ENCODE assay signal across 26 cellular contexts in the genomic region with DNA sequence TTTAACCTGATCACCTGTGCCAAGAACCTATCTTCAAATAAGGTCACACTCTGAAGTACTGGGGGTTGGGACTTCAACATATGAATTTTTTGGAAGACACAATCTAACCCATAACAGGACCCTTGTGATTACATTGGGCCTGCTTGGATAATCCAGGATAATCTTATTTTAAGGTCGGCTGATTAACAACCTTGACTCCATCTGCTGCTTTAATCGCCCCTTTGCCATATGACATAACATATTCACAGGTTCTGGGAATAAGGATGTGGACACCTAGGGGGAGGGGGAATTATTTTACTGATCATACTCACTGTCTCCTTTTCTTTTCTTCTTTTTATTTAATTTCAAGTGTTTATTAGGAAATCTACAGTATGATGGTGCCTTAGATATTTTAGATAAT.
"Had no signal": no experiment of that assay in that cellular context is flagged by ENCODE, and none has a peak within 500 bp of the region (broad histone marks: within the 10 kb centered on the region; RNA-seq: fewer than 3 reads in every experiment).

No MANE protein-coding gene starts in this region.

- DNase-seq: immature natural killer cell; kidney; left colon; left lung; lower lobe of right lung; mammary epithelial cell; mesenchymal stem cell; naive thymus-derived CD8-positive, alpha-beta T cell; nucleus accumbens; pancreas; posterior cingulate gyrus; retina; right cardiac atrium; stimulated activated CD4-positive, alpha-beta T cell treated with anti-CD3 and anti-CD28 coated beads, Interleukin-12 subunit alpha, Interleukin-12 subunit beta, amount 100 ng/mL, for 4 hours; stimulated activated CD4-positive, alpha-beta T cell treated with anti-CD3 and anti-CD28 coated beads, Interleukin-15, amount 100 ng/mL, for 24 hours; stimulated activated CD4-positive, alpha-beta T cell treated with anti-CD3 and anti-CD28 coated beads, Interleukin-2, amount 100 ng/mL, for 24 hours; stimulated activated CD4-positive, alpha-beta T cell treated with anti-CD3 and anti-CD28 coated beads, Interleukin-4, amount 100 ng/mL, for 1 hour; stimulated activated naive B cell treated with anti-CD40 and anti-IgM and Interleukin-4, amounts not matched to agents 10 μg/mL and 1 μg/mL and 100 μg/mL, for 72 hours; stimulated activated naive CD8-positive, alpha-beta T cell treated with anti-CD3 and anti-CD28 coated beads, Interleukin-15, Interleukin-2, amounts not matched to agents 100 U/mL and 50 U/mL, for 24 hours; stomach; testis; thyroid gland; transverse colon; upper lobe of left lung had no signal

- FAIRE-seq: islet of Langerhans, kidney, pancreas had no signal

- ATAC-seq: left colon; left lung; lower lobe of right lung; naive thymus-derived CD8-positive, alpha-beta T cell; pancreas; right cardiac atrium; sciatic nerve; stimulated activated naive B cell treated with anti-CD40 and anti-IgM and Interleukin-4, amounts not matched to agents 10 μg/mL and 1 μg/mL and 100 μg/mL, for 72 hours; stimulated activated naive CD8-positive, alpha-beta T cell treated with anti-CD3 and anti-CD28 coated beads, Interleukin-15, Interleukin-2, amounts not matched to agents 100 U/mL and 50 U/mL, for 24 hours had no signal
